Comparison of ENCODE assay signal across 27 cellular contexts in the genomic region with DNA sequence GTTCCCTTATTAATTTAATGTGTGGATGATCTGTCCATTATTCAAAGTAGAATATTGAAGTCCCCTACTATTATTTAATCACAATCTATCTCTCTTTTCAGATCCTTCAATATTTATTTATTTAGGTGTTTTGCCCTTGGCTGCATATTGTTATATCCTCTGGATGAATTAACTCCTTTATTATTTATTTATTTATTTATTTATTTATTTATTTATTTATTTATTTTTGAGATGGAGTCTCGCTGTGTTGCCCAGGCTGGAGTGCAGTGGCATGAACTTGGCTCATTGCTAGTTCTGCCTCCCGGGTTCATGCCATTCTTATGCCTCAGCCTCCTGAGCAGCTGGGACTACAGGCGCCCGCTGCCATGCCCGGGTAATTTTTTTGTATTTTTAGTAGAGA.
"Had no signal": no experiment of that assay in that cellular context is flagged by ENCODE, and none has a peak within 500 bp of the region (broad histone marks: within the 10 kb centered on the region; RNA-seq: fewer than 3 reads in every experiment).

No MANE protein-coding gene starts in this region.

- H3K4me1 ChIP-seq: colonic mucosa, esophagus muscularis mucosa, esophagus squamous epithelium, foreskin keratinocyte, gastrocnemius medialis, gastroesophageal sphincter, heart left ventricle, heart right ventricle had no signal

- H3K27ac ChIP-seq: colonic mucosa, coronary artery, dorsolateral prefrontal cortex, epithelial cell of prostate, esophagus muscularis mucosa, esophagus squamous epithelium, foreskin keratinocyte, gastrocnemius medialis, gastroesophageal sphincter, heart left ventricle, heart right ventricle had no signal

- DNase-seq: colonic mucosa; cortex of kidney; dermis blood vessel endothelial cell; dorsolateral prefrontal cortex; effector CD4-positive, alpha-beta T cell; effector CD8-positive, alpha-beta T cell; effector memory CD4-positive, alpha-beta T cell; effector memory CD8-positive, alpha-beta T cell; endodermal cell; erythroblast; esophagus squamous epithelium; foreskin fibroblast; foreskin keratinocyte; foreskin melanocyte; gastrocnemius medialis; glutamatergic neuron; head of caudate nucleus; heart left ventricle; heart right ventricle had no signal

- FAIRE-seq: endometrium, endothelial cell of umbilical vein, frontal cortex had no signal

- H3K36me3 ChIP-seq: colonic mucosa, esophagus muscularis mucosa, esophagus squamous epithelium, gastrocnemius medialis, gastroesophageal sphincter, heart left ventricle, heart right ventricle had no signal

- ATAC-seq: effector memory CD8-positive, alpha-beta T cell; esophagus mucosa; foreskin keratinocyte; gastrocnemius medialis; gastroesophageal sphincter; heart left ventricle; heart right ventricle had no signal

- H3K27me3 ChIP-seq: colonic mucosa, dorsolateral prefrontal cortex, esophagus muscularis mucosa, esophagus squamous epithelium, foreskin keratinocyte, gastrocnemius medialis, gastroesophageal sphincter, heart left ventricle, heart right ventricle had no signal

- H3K4me3 ChIP-seq: colonic mucosa, coronary artery, dorsolateral prefrontal cortex, esophagus muscularis mucosa, esophagus squamous epithelium, gastrocnemius medialis, gastroesophageal sphincter, heart left ventricle, heart right ventricle had no signal

- H3K9me3 ChIP-seq: colonic mucosa, esophagus muscularis mucosa, gastrocnemius medialis, gastroesophageal sphincter had no signal
